Comparison of ENCODE assay signal across 13 cellular contexts in the genomic region with DNA sequence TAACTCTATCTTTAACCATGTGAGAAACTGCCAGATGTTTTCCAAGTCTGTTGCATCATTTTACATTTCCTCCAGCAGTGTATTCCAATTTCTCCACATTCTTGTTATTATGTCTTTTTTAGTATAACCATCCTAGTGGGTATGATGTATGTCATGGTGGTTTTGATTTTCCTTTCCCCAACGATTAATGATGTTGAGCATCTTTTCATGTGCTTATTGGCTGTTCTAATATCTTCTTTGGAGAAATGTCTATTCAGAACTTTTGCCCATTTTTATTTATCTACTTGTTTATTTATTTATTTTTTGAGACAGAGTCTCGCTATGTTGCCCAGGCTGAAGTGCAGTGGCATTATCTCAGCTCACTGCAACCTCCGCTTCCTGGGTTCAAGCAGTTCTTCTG.
"Had no signal": no experiment of that assay in that cellular context is flagged by ENCODE, and none has a peak within 500 bp of the region (broad histone marks: within the 10 kb centered on the region; RNA-seq: fewer than 3 reads in every experiment).

No MANE protein-coding gene starts in this region.

- H3K27ac ChIP-seq: breast epithelium, esophagus squamous epithelium, suprapubic skin, upper lobe of left lung had no signal

- H3K9me3 ChIP-seq: breast epithelium, esophagus squamous epithelium, suprapubic skin, upper lobe of left lung had no signal

- ATAC-seq: activated naive CD4-positive, alpha-beta T cell treated with anti-CD3 and anti-CD28 coated beads, Interleukin-2, amount 50 U/mL, for 72 hours; left lobe of liver; sciatic nerve; stimulated activated naive CD8-positive, alpha-beta T cell treated with anti-CD3 and anti-CD28 coated beads, Interleukin-15, Interleukin-2, amounts not matched to agents 100 U/mL and 50 U/mL, for 24 hours had no signal

- H3K4me1 ChIP-seq: breast epithelium had no signal

- DNase-seq: activated CD4-positive, CD25-positive, alpha-beta regulatory T cell treated with anti-CD3 and anti-CD28 coated beads, Interleukin-2, amount 50 U/mL, for 72 hours; esophagus squamous epithelium; mammary epithelial cell; nephron progenitor cell; stimulated activated CD4-positive, alpha-beta T cell treated with anti-CD3 and anti-CD28 coated beads, Interleukin-2, amount 100 ng/mL, for 24 hours; stimulated activated naive CD8-positive, alpha-beta T cell treated with anti-CD3 and anti-CD28 coated beads, Interleukin-15, Interleukin-2, amounts not matched to agents 100 U/mL and 50 U/mL, for 24 hours; T-helper 9 cell; upper lobe of left lung had no signal

- H3K36me3 ChIP-seq: breast epithelium, esophagus squamous epithelium, suprapubic skin had no signal

- H3K4me3 ChIP-seq: breast epithelium, esophagus squamous epithelium, suprapubic skin, upper lobe of left lung had no signal

- H3K27me3 ChIP-seq: breast epithelium, esophagus squamous epithelium, suprapubic skin, upper lobe of left lung had no signal
